38 cellular contexts compared by ENCODE assay signal in the genomic region with DNA sequence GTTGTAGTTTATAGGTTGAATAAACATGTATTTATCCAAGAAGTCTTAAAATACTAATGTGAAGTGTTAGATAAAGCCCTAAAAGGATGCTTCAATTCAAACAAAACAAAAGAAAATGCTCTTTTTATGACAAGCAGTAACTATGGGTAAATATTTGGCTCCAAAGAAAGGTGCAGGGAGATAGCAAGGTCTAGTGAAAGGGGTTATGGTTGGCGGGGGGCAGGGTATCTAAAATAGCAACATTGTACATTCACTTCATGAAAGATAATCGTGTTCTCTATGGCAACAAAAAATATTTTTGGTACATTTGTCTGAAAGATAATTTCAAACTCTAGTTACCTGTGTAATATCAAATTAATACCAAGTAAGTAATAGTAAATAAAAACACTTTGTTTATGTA.
"Had no signal": no experiment of that assay in that cellular context is flagged by ENCODE, and none has a peak within 500 bp of the region (broad histone marks: within the 10 kb centered on the region; RNA-seq: fewer than 3 reads in every experiment).

No MANE protein-coding gene starts in this region.

- H3K27me3 ChIP-seq: adrenal gland, body of pancreas, brain microvascular endothelial cell, breast epithelium had no signal

- H3K4me1 Mint-ChIP-seq: activated B cell treated with CpG ODN at 0.5 μM for 24 hours; activated CD4-positive, alpha-beta T cell treated with anti-CD3 and anti-CD28 coated beads, Interleukin-2, amount 10 ng/mL, durations not matched to agents 24 days and 14 days; activated naive CD8-positive, alpha-beta T cell treated with anti-CD3 and anti-CD28 coated beads for 36 hours; activated T-helper 17 cell treated with anti-CD3 and anti-CD28 coated beads, Interleukin-2, amount 50 U/mL, for 72 hours; central memory CD8-positive, alpha-beta T cell had no signal

- H3K9me3 Mint-ChIP-seq: activated CD4-positive, alpha-beta T cell treated with anti-CD3 and anti-CD28 coated beads, Interleukin-2, amount 10 ng/mL, durations not matched to agents 24 days and 14 days; activated naive CD4-positive, alpha-beta T cell treated with anti-CD3 and anti-CD28 coated beads for 36 hours; activated T-cell treated with anti-CD3 and anti-CD28 coated beads, Interleukin-2, amount 50 U/mL, for 72 hours; T-helper 2 cell treated with Interferon-gamma antibody and Interleukin-4, amounts not matched to agents 5 μg/mL and 100 μg/mL, for 36 hours had no signal

- ATAC-seq: activated CD8-positive, alpha-beta T cell treated with anti-CD3 and anti-CD28 coated beads for 36 hours; activated naive CD4-positive, alpha-beta T cell treated with anti-CD3 and anti-CD28 coated beads, Interleukin-2, amount 50 U/mL, for 72 hours; activated T-cell treated with anti-CD3 and anti-CD28 coated beads, Interleukin-2, amount 50 U/mL, for 4 hours; activated T-cell treated with anti-CD3 and anti-CD28 coated beads, Interleukin-2, amount 50 U/mL, for 72 hours; activated T-helper 17 cell treated with anti-CD3 and anti-CD28 coated beads, Interleukin-2, amount 50 U/mL, for 72 hours; body of pancreas had no signal

- H3K9me3 ChIP-seq: adrenal gland, body of pancreas, breast epithelium had no signal

- H3K27me3 Mint-ChIP-seq: activated B cell treated with CpG ODN at 0.5 μM for 24 hours; activated CD4-positive, alpha-beta memory T cell treated with anti-CD3 and anti-CD28 coated beads for 36 hours; activated CD8-positive, alpha-beta T cell treated with anti-CD3 and anti-CD28 coated beads for 36 hours; central memory CD8-positive, alpha-beta T cell had no signal

- H3K27ac Mint-ChIP-seq: activated B cell treated with CpG ODN at 0.5 μM for 24 hours; activated CD4-positive, alpha-beta memory T cell treated with anti-CD3 and anti-CD28 coated beads for 36 hours; activated CD4-positive, alpha-beta T cell treated with anti-CD3 and anti-CD28 coated beads, Interleukin-2, amount 10 ng/mL, durations not matched to agents 24 days and 14 days; activated CD8-positive, alpha-beta T cell treated with anti-CD3 and anti-CD28 coated beads for 36 hours; activated naive CD4-positive, alpha-beta T cell treated with anti-CD3 and anti-CD28 coated beads for 36 hours; activated naive CD4-positive, alpha-beta T cell treated with anti-CD3 and anti-CD28 coated beads, Interleukin-2, amount 50 U/mL, for 72 hours; activated naive CD8-positive, alpha-beta T cell treated with anti-CD3 and anti-CD28 coated beads for 36 hours; activated T-cell treated with anti-CD3 and anti-CD28 coated beads, Interleukin-2, amount 50 U/mL, for 72 hours; activated T-helper 1 cell treated with anti-CD3 and anti-CD28 coated beads, Interleukin-12 subunit alpha, Interleukin-12 subunit beta, Interleukin-2, Interleukin-4 antibody, amounts not matched to agents 30 ng/mL and 10 ng/mL and 1 ng/mL, durations not matched to agents 14 hours and 24 hours and 36 hours; activated T-helper 17 cell treated with anti-CD3 and anti-CD28 coated beads, Interleukin-2, amount 50 U/mL, for 72 hours; T-helper 1 cell treated with Interleukin-12 subunit alpha and Interleukin-12 subunit beta and Interleukin-4 antibody, amounts not matched to agents 30 μg/mL and 1 μg/mL, for 36 hours; T-helper 2 cell treated with Interferon-gamma antibody and Interleukin-4, amounts not matched to agents 5 μg/mL and 100 μg/mL, for 36 hours had no signal

- H3K36me3 ChIP-seq: adrenal gland, brain microvascular endothelial cell, breast epithelium had no signal

- H3K4me3 Mint-ChIP-seq: activated B cell treated with CpG ODN at 0.5 μM for 24 hours; activated CD4-positive, alpha-beta memory T cell treated with anti-CD3 and anti-CD28 coated beads for 36 hours; activated CD4-positive, alpha-beta T cell treated with anti-CD3 and anti-CD28 coated beads, Interleukin-2, amount 10 ng/mL, durations not matched to agents 24 days and 14 days; activated CD8-positive, alpha-beta T cell treated with anti-CD3 and anti-CD28 coated beads for 36 hours; activated naive CD4-positive, alpha-beta T cell treated with anti-CD3 and anti-CD28 coated beads for 36 hours; activated naive CD8-positive, alpha-beta T cell treated with anti-CD3 and anti-CD28 coated beads for 36 hours; activated T-cell treated with anti-CD3 and anti-CD28 coated beads, Interleukin-2, amount 50 U/mL, for 4 hours; activated T-cell treated with anti-CD3 and anti-CD28 coated beads, Interleukin-2, amount 50 U/mL, for 72 hours; activated T-helper 1 cell treated with anti-CD3 and anti-CD28 coated beads, Interleukin-12 subunit alpha, Interleukin-12 subunit beta, Interleukin-2, Interleukin-4 antibody, amounts not matched to agents 30 ng/mL and 10 ng/mL and 1 ng/mL, durations not matched to agents 14 hours and 24 hours and 36 hours; activated T-helper 17 cell treated with anti-CD3 and anti-CD28 coated beads, Interleukin-2, amount 50 U/mL, for 72 hours; central memory CD8-positive, alpha-beta T cell; T-helper 1 cell treated with Interleukin-12 subunit alpha and Interleukin-12 subunit beta and Interleukin-4 antibody, amounts not matched to agents 30 μg/mL and 1 μg/mL, for 36 hours; T-helper 2 cell treated with Interferon-gamma antibody and Interleukin-4, amounts not matched to agents 5 μg/mL and 100 μg/mL, for 36 hours had no signal

- H3K4me1 ChIP-seq: adrenal gland, body of pancreas, breast epithelium had no signal

- H3K4me3 ChIP-seq: adrenal gland, body of pancreas, breast epithelium had no signal

- DNase-seq: activated B cell treated with CpG ODN at 0.5 μM for 24 hours; activated CD4-positive, alpha-beta memory T cell treated with anti-CD3 and anti-CD28 coated beads for 36 hours; activated CD4-positive, alpha-beta T cell treated with anti-CD3 and anti-CD28 coated beads for 4 hours; activated CD4-positive, alpha-beta T cell treated with anti-CD3 and anti-CD28 coated beads, Interleukin-2, amount 10 ng/mL, durations not matched to agents 24 days and 14 days; activated CD4-positive, alpha-beta T cell treated with anti-CD3 and anti-CD28 coated beads, Interleukin-2, amount 50 U/mL, for 1 hour; activated CD4-positive, alpha-beta T cell treated with anti-CD3 and anti-CD28 coated beads, Interleukin-2, amount 50 U/mL, for 4 hours; activated CD4-positive, CD25-positive, alpha-beta regulatory T cell treated with anti-CD3 and anti-CD28 coated beads, Interleukin-2, amount 50 U/mL, for 72 hours; activated CD8-positive, alpha-beta memory T cell treated with anti-CD3 and anti-CD28 coated beads, Interleukin-2, amount 50 U/mL, for 4 hours; activated CD8-positive, alpha-beta T cell treated with anti-CD3 and anti-CD28 coated beads for 36 hours; activated effector memory CD4-positive, alpha-beta T cell treated with anti-CD3 and anti-CD28 coated beads, Interleukin-2, amount 50 U/mL, for 16 hours; activated gamma-delta T cell treated with Interleukin-2 at 50 U/mL for 16 hours; activated naive CD4-positive, alpha-beta T cell; activated naive CD4-positive, alpha-beta T cell treated with anti-CD3 and anti-CD28 coated beads for 36 hours; activated naive CD4-positive, alpha-beta T cell treated with anti-CD3 and anti-CD28 coated beads, Interleukin-2, amount 50 U/mL, for 16 hours; activated naive CD8-positive, alpha-beta T cell treated with anti-CD3 and anti-CD28 coated beads for 36 hours; activated T-cell treated with anti-CD3 and anti-CD28 coated beads for 4 hours; activated T-cell treated with anti-CD3 and anti-CD28 coated beads, Interleukin-2, amount 50 U/mL, for 1 hour; activated T-cell treated with anti-CD3 and anti-CD28 coated beads, Interleukin-2, amount 50 U/mL, for 4 hours; activated T-cell treated with anti-CD3 and anti-CD28 coated beads, Interleukin-2, amount 50 U/mL, for 72 hours; adrenal gland; amniotic stem cell; aorta; body of pancreas; brain microvascular endothelial cell; caudate nucleus; T-helper 1 cell; T-helper 2 cell; T-helper 9 cell had no signal

- FAIRE-seq: astrocyte, TTC549 had no signal

- H3K27ac ChIP-seq: adrenal gland, body of pancreas, brain microvascular endothelial cell, breast epithelium, VCaP had no signal

- H3K36me3 Mint-ChIP-seq: activated CD4-positive, alpha-beta memory T cell treated with anti-CD3 and anti-CD28 coated beads for 36 hours; activated naive CD4-positive, alpha-beta T cell treated with anti-CD3 and anti-CD28 coated beads, Interleukin-2, amount 50 U/mL, for 72 hours; activated naive CD8-positive, alpha-beta T cell treated with anti-CD3 and anti-CD28 coated beads for 36 hours had no signal
